In the genomic region with DNA sequence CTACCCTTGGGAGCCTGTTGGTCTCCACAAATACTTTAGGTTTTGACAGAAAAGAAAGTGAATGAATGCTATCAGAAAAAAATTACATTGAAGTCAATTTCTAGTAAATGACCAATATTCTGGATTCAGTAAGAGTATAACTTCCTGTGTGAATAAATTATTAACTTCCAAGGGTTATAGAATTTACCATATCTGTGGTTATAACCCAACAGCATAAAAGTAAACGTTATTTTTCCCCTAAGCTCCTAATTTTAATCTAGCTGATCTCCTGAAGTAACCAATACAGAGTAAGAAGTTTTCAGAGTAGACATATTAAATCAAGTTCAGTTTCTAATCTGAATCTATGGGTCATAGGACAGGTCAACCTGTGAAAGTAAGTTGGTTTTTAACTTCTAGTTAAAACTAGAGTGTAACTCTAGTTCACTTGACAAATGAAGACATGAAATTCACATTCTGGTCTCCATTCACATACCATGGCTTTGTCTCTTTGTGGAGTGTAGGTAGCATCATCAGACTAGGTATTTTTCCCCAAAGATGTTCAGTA, we compare ENCODE assay signal across 15 cellular contexts. TPM values are rescaled to one million over a fixed set of nuclear protein-coding genes. Genes with fewer than 3 reads are reported as not detected.
DNase-seq lines count a peak whose midpoint lies in the region; ATAC-seq and TF ChIP-seq lines count a peak whose summit lies in the region.
"Had no signal": no experiment of that assay in that cellular context is flagged by ENCODE, and none has a peak within 500 bp of the region (broad histone marks: within the 10 kb centered on the region; RNA-seq: fewer than 3 reads in every experiment).

No MANE protein-coding gene starts in this region.

- no peaks in the 10 kb centered on the region for H3K79me2 ChIP-seq in mammary epithelial cell (ENCODE audit: insufficient read depth, low read length)
- no peaks in the 10 kb centered on the region for H3K79me2 ChIP-seq in GM23338 (replicated peaks; ENCODE audit: insufficient read depth)

- no peak overlapping the region for H3K27ac ChIP-seq in mammary epithelial cell (ENCODE audit: insufficient read depth, low read depth, low read length)
- no peak overlapping the region for H3K27ac ChIP-seq in GM23338 (ENCODE audit: low read depth)
- H3K27ac ChIP-seq: brain microvascular endothelial cell had no signal

- H3K9me2 ChIP-seq in GM23338 (ENCODE audit: insufficient read depth): no peaks in the 10 kb centered on the region

- no peak overlapping the region for H3K4me3 Mint-ChIP-seq in GM23338

- no peaks in the 10 kb centered on the region for H3K4me1 ChIP-seq in mammary epithelial cell (ENCODE audit: insufficient read depth, low read length)
- H3K4me1 ChIP-seq in GM23338 (ENCODE audit: insufficient read depth): no peaks in the 10 kb centered on the region

- H2AFZ ChIP-seq in mammary epithelial cell (ENCODE audit: low read depth, low read length) (no peak overlapping the region), GM23338 (no peak overlapping the region)

- CTCF ChIA-PET in mammary epithelial cell (lab: Charles Lee; ENCODE audit: low non-redundant PET): no interaction called here

- no peak overlapping the region for H3K9ac ChIP-seq in mammary epithelial cell (ENCODE audit: insufficient read depth, low read length)

- no peaks in the 10 kb centered on the region for H3F3A ChIP-seq in GM23338 (replicated peaks; ENCODE audit: low read depth)

- dilution Hi-C loops in mammary epithelial cell (cut with HindIII; ENCODE audit: low sequenced_read_pairs): no loop called here

- H3K4me2 ChIP-seq in mammary epithelial cell (ENCODE audit: insufficient read depth, low read depth, low read length): no peak overlapping the region
- H3K4me2 ChIP-seq in GM23338: no peak overlapping the region

- no TSS peak for BruUV-seq in mammary epithelial cell (replicated peaks; lab: Mats Ljungman, UMichigan)

- no peak for TF ChIP-seq CTCF in mammary epithelial cell (conservative IDR thresholded peaks at IDR 0.05 in 1 of 2, IDR thresholded peaks at IDR 0.05 in 1 of 2; ENCODE audit: extremely low read depth in 1 of 2, insufficient read depth in 1 of 2, low read depth in 1 of 2, low read length in 2 of 2)
- no peak for TF ChIP-seq CTCF in omental fat pad (IDR thresholded peaks at IDR 0.05)
- TF ChIP-seq CTCF in GM23338 (conservative IDR thresholded peaks at IDR 0.05; ENCODE audit: low read depth in 2 of 2): no peak

- no peaks in the 10 kb centered on the region for H3K9me3 ChIP-seq in mammary epithelial cell (replicated peaks; ENCODE audit: insufficient read depth, low read length)

- H3K27ac Mint-ChIP-seq in GM23338: no peak overlapping the region

- H3K27me3 Mint-ChIP-seq in GM23338 (ENCODE audit: insufficient read depth, low read depth, poor library complexity): no peaks in the 10 kb centered on the region

- DNase-seq in mammary epithelial cell (no peak), NCI-H2196 (lab: John Stamatoyannopoulos, UW; ENCODE audit: unreplicated experiment) (no peak), omental fat pad (ENCODE audit: low spot score) (no peak), GM23338 (ENCODE audit: low spot score) (no peak)
- DNase-seq: brain microvascular endothelial cell, DMS79 treated with DMSO at 0.1 percent for 48 hours, kidney, NCI-H1436 treated with DMSO at 0.1 percent for 48 hours, NCI-H748 treated with DMSO at 0.1 percent for 48 hours, right cardiac atrium had no signal

- in situ Hi-C loops in mammary epithelial cell (cut with MboI; ENCODE audit: low sequenced_read_pairs in 2 of 2): no loop called here

- H3K4me3 ChIP-seq in mammary epithelial cell (replicated peaks in 1 of 3; ENCODE audit: insufficient read depth in 1 of 3, low read depth in 2 of 3, low read length in 3 of 3) (no peak overlapping the region), GM23338 (no peak overlapping the region)

- H3K4me1 Mint-ChIP-seq in GM23338: no peaks in the 10 kb centered on the region

- intact Hi-C loops in mammary epithelial cell (cut with micrococcal nuclease): no loop called here

- H3K9me3 Mint-ChIP-seq in GM23338: no peaks in the 10 kb centered on the region

- WGBS in mammary epithelial cell (ENCODE audit: low coverage, missing lambda C conversion rate): 78% methylated on average over 1 of the region's 1 CpG

- H3K36me3 ChIP-seq in mammary epithelial cell (ENCODE audit: insufficient read depth, low read length) (no peaks in the 10 kb centered on the region), GM23338 (ENCODE audit: insufficient read depth) (no peaks in the 10 kb centered on the region)
- H3K36me3 ChIP-seq: brain microvascular endothelial cell had no signal

- H4K20me1 ChIP-seq in mammary epithelial cell (ENCODE audit: insufficient read depth, low read length): no peaks in the 10 kb centered on the region
- no peaks in the 10 kb centered on the region for H4K20me1 ChIP-seq in GM23338 (replicated peaks; ENCODE audit: insufficient read depth)

- peak; percentile 37 for ATAC-seq in GM18502 (IDR thresholded peaks at IDR 0.05; ENCODE audit: poor library complexity, unreplicated experiment)
- ATAC-seq in GM19397 (IDR thresholded peaks at IDR 0.05; ENCODE audit: unreplicated experiment): peak; percentile 42
- peak; percentile 30 for ATAC-seq in HG02798 (IDR thresholded peaks at IDR 0.05; ENCODE audit: poor library complexity, unreplicated experiment)
- peak; percentile 36 for ATAC-seq in HG03520 (IDR thresholded peaks at IDR 0.05; ENCODE audit: unreplicated experiment)
- ATAC-seq in omental fat pad (ENCODE audit: low FRiP score): no peak
- no peak for ATAC-seq in GM23338
- ATAC-seq: right cardiac atrium had no signal

- H3K27me3 ChIP-seq in mammary epithelial cell (ENCODE audit: insufficient read depth, low read length): no peaks in the 10 kb centered on the region
- no peaks in the 10 kb centered on the region for H3K27me3 ChIP-seq in GM23338 (ENCODE audit: insufficient read depth)
- H3K27me3 ChIP-seq: brain microvascular endothelial cell had no signal

- no peaks in the 10 kb centered on the region for H3K36me3 Mint-ChIP-seq in GM23338 (ENCODE audit: low read depth)

TF ChIP-seq in GM23338, 12 proteins besides CTCF, POLR2A, EP300 and RAD21 (continues in another document):
- TF ChIP-seq STAT1 (IDR thresholded peaks at IDR 0.05; ENCODE audit: unreplicated experiment) (no peak), CREB1 (CRISPR knock-in tag; IDR thresholded peaks at IDR 0.05; ENCODE audit: low read depth) (no peak), ZNF114 (CRISPR knock-in tag; IDR thresholded peaks at IDR 0.05) (no peak), EZH2phosphoT487 (IDR thresholded peaks at IDR 0.05; ENCODE audit: unreplicated experiment) (no peak)

RNA-seq across cellular contexts. Expression of gene DTHD1, which starts 22.8 kb away (rescaled TPM):
- total RNA-seq in mammary epithelial cell: not detected
- not detected for polyA plus RNA-seq in mammary epithelial cell
- polyA minus RNA-seq in mammary epithelial cell: not detected
- 1 to 10 TPM in 3 of 4 donors, under 1 TPM in 1; 0.84 to 3.0 (median 1.2) TPM for total RNA-seq in omental fat pad
- not detected in 2 replicates for total RNA-seq in GM23338 (2014; rRNA removed; shearing (Covaris generic))
- polyA plus RNA-seq in GM23338 (2016; fragmentation: Nextera tagmentation; extraction: Ambion mirVana): not detected in 2 replicates
- total RNA-seq: SK-MEL-5 had no signal

RNA-seq across cellular contexts. Expression of gene ARAP2, which starts 59.9 kb away (rescaled TPM):
- total RNA-seq in mammary epithelial cell (10 to 100 TPM; 13.1 to 25.2 TPM), omental fat pad (100 to 1,000 TPM in 2 of 4 donors, 10 to 100 TPM in 2; 21.6 to 138 (median 72.3) TPM)
- polyA plus RNA-seq in mammary epithelial cell (2.8 TPM), GM23338 (2016; fragmentation: Nextera tagmentation; extraction: Ambion mirVana) (0.21 and 0.92 TPM in 2 replicates)
- polyA minus RNA-seq in mammary epithelial cell: 7.0 TPM
- 0.39 and 4.8 TPM in 2 replicates for total RNA-seq in GM23338 (2014; rRNA removed; shearing (Covaris generic))

Comparison
In these comparisons a context has a peak if more than half of its experiments do, and no peak if none do; other contexts are left out.
1. ATAC-seq: peak in GM18502 (single experiment), GM19397 (single experiment), HG02798 (single experiment) and HG03520 (single experiment); none in omental fat pad (single experiment) and GM23338 (single experiment).